Comparison of ENCODE assay signal across 27 cellular contexts in the genomic region with DNA sequence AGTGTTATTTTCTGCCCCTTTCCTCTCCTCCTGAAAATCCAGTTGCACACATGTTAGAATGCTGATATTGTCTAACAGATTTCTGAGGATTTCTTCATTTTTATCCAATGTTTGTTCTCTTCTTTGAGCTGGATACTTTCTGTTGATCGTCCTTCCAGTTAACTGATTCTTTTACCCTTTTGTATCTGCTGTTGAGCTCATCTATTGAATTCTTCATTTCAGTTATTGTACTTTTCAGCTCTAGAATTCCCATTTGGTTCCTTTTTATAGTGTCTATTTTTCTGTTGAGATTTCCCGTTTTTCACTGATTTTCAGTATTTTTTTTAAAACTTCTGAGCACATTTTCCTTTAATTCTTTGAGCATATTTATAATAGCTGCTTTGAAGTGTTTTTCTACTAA.
"Had no signal": no experiment of that assay in that cellular context is flagged by ENCODE, and none has a peak within 500 bp of the region (broad histone marks: within the 10 kb centered on the region; RNA-seq: fewer than 3 reads in every experiment).

No MANE protein-coding gene starts in this region.

- H3K9me3 ChIP-seq: adrenal gland, body of pancreas, colonic mucosa, esophagus squamous epithelium had no signal

- ATAC-seq: activated CD4-positive, alpha-beta T cell treated with anti-CD3 and anti-CD28 coated beads for 36 hours; activated naive CD8-positive, alpha-beta T cell treated with anti-CD3 and anti-CD28 coated beads, Interleukin-2, amount 50 U/mL, for 24 hours; activated T-cell treated with anti-CD3 and anti-CD28 coated beads, Interleukin-2, amount 50 U/mL, for 72 hours; body of pancreas; gastroesophageal sphincter had no signal

- H3K27ac ChIP-seq: adrenal gland, body of pancreas, colonic mucosa, epithelial cell of prostate, esophagus squamous epithelium, gastroesophageal sphincter had no signal

- H3K27me3 ChIP-seq: adrenal gland, body of pancreas, colonic mucosa, esophagus squamous epithelium, gastroesophageal sphincter had no signal

- H3K4me3 Mint-ChIP-seq: activated CD4-positive, alpha-beta memory T cell treated with anti-CD3 and anti-CD28 coated beads, Interleukin-2, amount 10 ng/mL, durations not matched to agents 7 days and 5 days; activated CD4-positive, alpha-beta T cell treated with anti-CD3 and anti-CD28 coated beads for 36 hours; activated CD4-positive, alpha-beta T cell treated with anti-CD3 and anti-CD28 coated beads, Interleukin-2, amount 10 ng/mL, durations not matched to agents 24 days and 14 days; activated naive CD4-positive, alpha-beta T cell treated with anti-CD3 and anti-CD28 coated beads for 36 hours; activated naive CD4-positive, alpha-beta T cell treated with anti-CD3 and anti-CD28 coated beads, Interleukin-2, amount 50 U/mL, for 24 hours; activated naive CD8-positive, alpha-beta T cell treated with anti-CD3 and anti-CD28 coated beads for 36 hours; activated naive CD8-positive, alpha-beta T cell treated with anti-CD3 and anti-CD28 coated beads, Interleukin-2, amount 50 U/mL, for 24 hours; activated T-cell treated with anti-CD3 and anti-CD28 coated beads, Interleukin-2, amount 50 U/mL, for 24 hours; activated T-cell treated with anti-CD3 and anti-CD28 coated beads, Interleukin-2, amount 50 U/mL, for 72 hours had no signal

- H3K27ac Mint-ChIP-seq: activated CD4-positive, alpha-beta memory T cell treated with anti-CD3 and anti-CD28 coated beads, Interleukin-2, amount 10 ng/mL, durations not matched to agents 7 days and 5 days; activated CD4-positive, alpha-beta T cell treated with anti-CD3 and anti-CD28 coated beads for 36 hours; activated CD4-positive, alpha-beta T cell treated with anti-CD3 and anti-CD28 coated beads, Interleukin-2, amount 10 ng/mL, durations not matched to agents 24 days and 14 days; activated naive CD4-positive, alpha-beta T cell treated with anti-CD3 and anti-CD28 coated beads for 36 hours; activated naive CD4-positive, alpha-beta T cell treated with anti-CD3 and anti-CD28 coated beads, Interleukin-2, amount 50 U/mL, for 24 hours; activated naive CD8-positive, alpha-beta T cell treated with anti-CD3 and anti-CD28 coated beads for 36 hours; activated naive CD8-positive, alpha-beta T cell treated with anti-CD3 and anti-CD28 coated beads, Interleukin-2, amount 50 U/mL, for 24 hours; activated T-cell treated with anti-CD3 and anti-CD28 coated beads, Interleukin-2, amount 50 U/mL, for 24 hours; activated T-cell treated with anti-CD3 and anti-CD28 coated beads, Interleukin-2, amount 50 U/mL, for 72 hours had no signal

- H3K4me1 ChIP-seq: body of pancreas, colonic mucosa had no signal

- H3K36me3 ChIP-seq: adrenal gland, colonic mucosa, esophagus squamous epithelium had no signal

- H3K4me3 ChIP-seq: adrenal gland, body of pancreas, colonic mucosa, esophagus squamous epithelium, gastroesophageal sphincter had no signal

- DNase-seq: activated CD4-positive, alpha-beta memory T cell treated with anti-CD3 and anti-CD28 coated beads, Interleukin-2, amount 10 ng/mL, durations not matched to agents 7 days and 5 days; activated CD4-positive, alpha-beta T cell treated with anti-CD3 and anti-CD28 coated beads for 36 hours; activated CD4-positive, alpha-beta T cell treated with anti-CD3 and anti-CD28 coated beads, Interleukin-2, amount 10 ng/mL, durations not matched to agents 24 days and 14 days; activated CD4-positive, CD25-positive, alpha-beta regulatory T cell; activated CD4-positive, CD25-positive, alpha-beta regulatory T cell treated with anti-CD3 and anti-CD28 coated beads, Interleukin-2, amount 50 U/mL, for 72 hours; activated CD8-positive, alpha-beta memory T cell treated with anti-CD3 and anti-CD28 coated beads, Interleukin-2, amount 50 U/mL, for 48 hours; activated effector memory CD4-positive, alpha-beta T cell treated with Interleukin-2 at 50 U/mL for 16 hours; activated naive CD4-positive, alpha-beta T cell treated with anti-CD3 and anti-CD28 coated beads for 36 hours; activated naive CD8-positive, alpha-beta T cell treated with anti-CD3 and anti-CD28 coated beads for 36 hours; activated naive CD8-positive, alpha-beta T cell treated with anti-CD3 and anti-CD28 coated beads, Interleukin-2, amount 50 U/mL, for 24 hours; activated T-cell treated with anti-CD3 and anti-CD28 coated beads for 4 hours; activated T-cell treated with anti-CD3 and anti-CD28 coated beads, Interleukin-2, amount 50 U/mL, for 24 hours; activated T-cell treated with anti-CD3 and anti-CD28 coated beads, Interleukin-2, amount 50 U/mL, for 72 hours; amygdala; aorta; body of pancreas; central memory CD4-positive, alpha-beta T cell; cerebellar nuclear complex; colonic mucosa; effector CD8-positive, alpha-beta T cell; esophagus squamous epithelium; foreskin melanocyte; T-helper 2 cell had no signal
